In genomic region chr6:160412993-160413392, GRCh38 we compare ENCODE assay signal across 24 cellular contexts.
"Had no signal": no experiment of that assay in that cellular context is flagged by ENCODE, and none has a peak within 500 bp of the region (broad histone marks: within the 10 kb centered on the region; RNA-seq: fewer than 3 reads in every experiment).

No MANE protein-coding gene starts in this region.

- H3K4me2 ChIP-seq: hepatocyte had no signal

- DNase-seq: cerebellar nuclear complex; colonic mucosa; cortex of kidney; effector CD8-positive, alpha-beta T cell; effector memory CD8-positive, alpha-beta T cell; endodermal cell; erythroblast; foreskin fibroblast; foreskin melanocyte; gastrocnemius medialis; glutamatergic neuron; heart left ventricle; hypothalamus; immature natural killer cell; islet precursor cell; kidney; left cardiac atrium; left lung; left ventricle myocardium superior; lower lobe of right lung; mesenchymal stem cell; mucosa of descending colon had no signal

- H2AFZ ChIP-seq: hepatocyte had no signal

- H3K27ac ChIP-seq: colonic mucosa, epithelial cell of prostate, heart left ventricle, hepatocyte, left lung, lower lobe of right lung had no signal

- H3K9me3 ChIP-seq: colonic mucosa, gastrocnemius medialis, heart left ventricle, left lung, lower lobe of right lung, mucosa of descending colon had no signal

- H3K79me2 ChIP-seq: hepatocyte had no signal

- H3K4me1 ChIP-seq: colonic mucosa, gastrocnemius medialis, left lung, lower lobe of right lung had no signal

- H3K4me3 ChIP-seq: colonic mucosa, gastrocnemius medialis, heart left ventricle, hepatocyte, left lung, lower lobe of right lung, mucosa of descending colon had no signal

- H3K36me3 ChIP-seq: colonic mucosa, gastrocnemius medialis, heart left ventricle, left lung had no signal

- H3K27me3 ChIP-seq: colonic mucosa, gastrocnemius medialis, heart left ventricle, hepatocyte, left lung had no signal
